In the genomic region with DNA sequence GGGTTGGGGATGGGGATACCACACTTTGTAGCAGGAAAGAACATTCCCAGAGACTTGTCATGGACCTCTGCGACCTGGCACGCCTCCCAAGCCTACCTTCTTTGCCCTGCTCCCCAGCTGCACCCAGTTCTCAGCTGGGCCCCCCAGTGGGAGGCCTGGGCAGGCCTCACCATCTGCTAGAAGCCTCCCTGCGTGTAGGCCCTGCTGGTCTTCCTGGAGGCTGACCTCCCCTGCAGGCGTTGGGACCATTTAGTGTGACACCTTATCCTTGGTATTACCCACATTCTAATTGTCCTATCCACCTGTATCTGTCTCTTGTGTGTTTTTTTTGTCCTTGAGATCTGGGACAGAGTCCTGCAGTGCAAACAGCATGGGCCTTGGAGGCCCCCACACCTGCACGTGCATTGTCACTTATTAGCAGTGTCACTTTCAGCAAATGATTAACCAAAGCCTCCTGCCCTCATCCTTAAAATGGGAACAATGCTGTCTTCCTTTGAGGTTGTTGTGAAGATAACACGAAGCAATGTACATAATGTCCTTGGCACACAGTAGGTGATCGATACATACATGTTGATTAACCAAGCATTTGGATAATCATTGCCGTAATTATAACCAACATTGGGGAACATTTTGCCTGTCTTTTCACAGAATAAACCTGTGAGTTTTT, we compare ENCODE assay signal across 1 cellular context.
TF ChIP-seq lines count a peak whose summit lies in the region.

No MANE protein-coding gene starts in this region.

TF ChIP-seq in HepG2, 621 proteins besides CTCF, POLR2A, EP300 and RAD21 (continued from another document and continues in another):
- TF ChIP-seq ZNF274 (CRISPR knock-in tag; IDR thresholded peaks at IDR 0.05) (no peak), KDM5A (IDR thresholded peaks at IDR 0.05; ENCODE audit: borderline replicate concordance, low read length) (no peak), ZMYM4 (CRISPR knock-in tag; IDR thresholded peaks at IDR 0.05) (peak; percentile 85), AGO2 (optimal IDR thresholded peaks at IDR 0.05; ENCODE audit: low read depth, low read length) (no peak), ZSCAN29 (CRISPR knock-in tag; conservative IDR thresholded peaks at IDR 0.05) (peak; percentile 88; the same call in 1 of the 2 replicates), ZNF496 (CRISPR knock-in tag; IDR thresholded peaks at IDR 0.05; ENCODE audit: insufficient replicate concordance) (no peak), HNF4A (CRISPR knock-in tag; IDR thresholded peaks at IDR 0.05) (peak; percentile 94), ZNF256 (CRISPR knock-in tag; conservative IDR thresholded peaks at IDR 0.05) (no peak), ADNP (CRISPR knock-in tag; IDR thresholded peaks at IDR 0.05) (peak; percentile 11; the same call in 1 of the 2 replicates), ZBTB21 (CRISPR knock-in tag; IDR thresholded peaks at IDR 0.05) (no peak), EZH2 (conservative IDR thresholded peaks at IDR 0.05; ENCODE audit: low read depth, low read length) (no peak), ZC3H4 (CRISPR knock-in tag; IDR thresholded peaks at IDR 0.05; ENCODE audit: borderline replicate concordance) (no peak), ZNF451 (CRISPR knock-in tag; IDR thresholded peaks at IDR 0.05) (no peak), ZNF879 (CRISPR knock-in tag; IDR thresholded peaks at IDR 0.05) (no peak), HNRNPLL (IDR thresholded peaks at IDR 0.05; ENCODE audit: low read depth, low read length, poor library complexity, severe bottlenecking) (no peak), ZNF672 (CRISPR knock-in tag; IDR thresholded peaks at IDR 0.05) (no peak), ZNF605 (CRISPR knock-in tag; IDR thresholded peaks at IDR 0.05) (peak; percentile 76; the same call in 1 of the 2 replicates), SNAI1 (CRISPR knock-in tag; IDR thresholded peaks at IDR 0.05; ENCODE audit: borderline replicate concordance) (no peak; the same call in 1 of the 2 replicates)
- TF ChIP-seq, protein P1, sequence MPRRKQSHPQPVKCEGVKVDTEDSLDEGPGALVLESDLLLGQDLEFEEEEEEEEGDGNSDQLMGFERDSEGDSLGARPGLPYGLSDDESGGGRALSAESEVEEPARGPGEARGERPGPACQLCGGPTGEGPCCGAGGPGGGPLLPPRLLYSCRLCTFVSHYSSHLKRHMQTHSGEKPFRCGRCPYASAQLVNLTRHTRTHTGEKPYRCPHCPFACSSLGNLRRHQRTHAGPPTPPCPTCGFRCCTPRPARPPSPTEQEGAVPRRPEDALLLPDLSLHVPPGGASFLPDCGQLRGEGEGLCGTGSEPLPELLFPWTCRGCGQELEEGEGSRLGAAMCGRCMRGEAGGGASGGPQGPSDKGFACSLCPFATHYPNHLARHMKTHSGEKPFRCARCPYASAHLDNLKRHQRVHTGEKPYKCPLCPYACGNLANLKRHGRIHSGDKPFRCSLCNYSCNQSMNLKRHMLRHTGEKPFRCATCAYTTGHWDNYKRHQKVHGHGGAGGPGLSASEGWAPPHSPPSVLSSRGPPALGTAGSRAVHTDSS (CRISPR knock-in tag; conservative IDR thresholded peaks at IDR 0.05): no peak
- TF ChIP-seq, protein P2, sequence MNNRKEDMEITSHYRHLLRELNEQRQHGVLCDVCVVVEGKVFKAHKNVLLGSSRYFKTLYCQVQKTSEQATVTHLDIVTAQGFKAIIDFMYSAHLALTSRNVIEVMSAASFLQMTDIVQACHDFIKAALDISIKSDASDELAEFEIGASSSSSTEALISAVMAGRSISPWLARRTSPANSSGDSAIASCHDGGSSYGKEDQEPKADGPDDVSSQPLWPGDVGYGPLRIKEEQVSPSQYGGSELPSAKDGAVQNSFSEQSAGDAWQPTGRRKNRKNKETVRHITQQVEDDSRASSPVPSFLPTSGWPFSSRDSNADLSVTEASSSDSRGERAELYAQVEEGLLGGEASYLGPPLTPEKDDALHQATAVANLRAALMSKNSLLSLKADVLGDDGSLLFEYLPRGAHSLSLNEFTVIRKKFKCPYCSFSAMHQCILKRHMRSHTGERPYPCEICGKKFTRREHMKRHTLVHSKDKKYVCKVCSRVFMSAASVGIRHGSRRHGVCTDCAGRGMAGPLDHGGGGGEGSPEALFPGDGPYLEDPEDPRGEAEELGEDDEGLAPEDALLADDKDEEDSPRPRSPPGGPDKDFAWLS (CRISPR knock-in tag; IDR thresholded peaks at IDR 0.05; ENCODE audit: borderline replicate concordance): no peak
- TF ChIP-seq, protein P3, sequence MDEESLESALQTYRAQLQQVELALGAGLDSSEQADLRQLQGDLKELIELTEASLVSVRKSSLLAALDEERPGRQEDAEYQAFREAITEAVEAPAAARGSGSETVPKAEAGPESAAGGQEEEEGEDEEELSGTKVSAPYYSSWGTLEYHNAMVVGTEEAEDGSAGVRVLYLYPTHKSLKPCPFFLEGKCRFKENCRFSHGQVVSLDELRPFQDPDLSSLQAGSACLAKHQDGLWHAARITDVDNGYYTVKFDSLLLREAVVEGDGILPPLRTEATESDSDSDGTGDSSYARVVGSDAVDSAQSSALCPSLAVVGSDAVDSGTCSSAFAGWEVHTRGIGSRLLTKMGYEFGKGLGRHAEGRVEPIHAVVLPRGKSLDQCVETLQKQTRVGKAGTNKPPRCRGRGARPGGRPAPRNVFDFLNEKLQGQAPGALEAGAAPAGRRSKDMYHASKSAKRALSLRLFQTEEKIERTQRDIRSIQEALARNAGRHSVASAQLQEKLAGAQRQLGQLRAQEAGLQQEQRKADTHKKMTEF (CRISPR knock-in tag; IDR thresholded peaks at IDR 0.05): 0 out of 2 replicates have a peak, but pooled peaks have one; percentile 26
- TF ChIP-seq, protein P4, sequence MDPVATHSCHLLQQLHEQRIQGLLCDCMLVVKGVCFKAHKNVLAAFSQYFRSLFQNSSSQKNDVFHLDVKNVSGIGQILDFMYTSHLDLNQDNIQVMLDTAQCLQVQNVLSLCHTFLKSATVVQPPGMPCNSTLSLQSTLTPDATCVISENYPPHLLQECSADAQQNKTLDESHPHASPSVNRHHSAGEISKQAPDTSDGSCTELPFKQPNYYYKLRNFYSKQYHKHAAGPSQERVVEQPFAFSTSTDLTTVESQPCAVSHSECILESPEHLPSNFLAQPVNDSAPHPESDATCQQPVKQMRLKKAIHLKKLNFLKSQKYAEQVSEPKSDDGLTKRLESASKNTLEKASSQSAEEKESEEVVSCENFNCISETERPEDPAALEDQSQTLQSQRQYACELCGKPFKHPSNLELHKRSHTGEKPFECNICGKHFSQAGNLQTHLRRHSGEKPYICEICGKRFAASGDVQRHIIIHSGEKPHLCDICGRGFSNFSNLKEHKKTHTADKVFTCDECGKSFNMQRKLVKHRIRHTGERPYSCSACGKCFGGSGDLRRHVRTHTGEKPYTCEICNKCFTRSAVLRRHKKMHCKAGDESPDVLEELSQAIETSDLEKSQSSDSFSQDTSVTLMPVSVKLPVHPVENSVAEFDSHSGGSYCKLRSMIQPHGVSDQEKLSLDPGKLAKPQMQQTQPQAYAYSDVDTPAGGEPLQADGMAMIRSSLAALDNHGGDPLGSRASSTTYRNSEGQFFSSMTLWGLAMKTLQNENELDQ (CRISPR knock-in tag; IDR thresholded peaks at IDR 0.05; ENCODE audit: borderline replicate concordance): no peak
- TF ChIP-seq, protein P5, sequence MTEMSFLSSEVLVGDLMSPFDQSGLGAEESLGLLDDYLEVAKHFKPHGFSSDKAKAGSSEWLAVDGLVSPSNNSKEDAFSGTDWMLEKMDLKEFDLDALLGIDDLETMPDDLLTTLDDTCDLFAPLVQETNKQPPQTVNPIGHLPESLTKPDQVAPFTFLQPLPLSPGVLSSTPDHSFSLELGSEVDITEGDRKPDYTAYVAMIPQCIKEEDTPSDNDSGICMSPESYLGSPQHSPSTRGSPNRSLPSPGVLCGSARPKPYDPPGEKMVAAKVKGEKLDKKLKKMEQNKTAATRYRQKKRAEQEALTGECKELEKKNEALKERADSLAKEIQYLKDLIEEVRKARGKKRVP (CRISPR knock-in tag; IDR thresholded peaks at IDR 0.05): 0 out of 4 replicates have a peak, but pooled peaks of 1 of the 2 experiments have one; percentile 41
- TF ChIP-seq, protein P6, sequence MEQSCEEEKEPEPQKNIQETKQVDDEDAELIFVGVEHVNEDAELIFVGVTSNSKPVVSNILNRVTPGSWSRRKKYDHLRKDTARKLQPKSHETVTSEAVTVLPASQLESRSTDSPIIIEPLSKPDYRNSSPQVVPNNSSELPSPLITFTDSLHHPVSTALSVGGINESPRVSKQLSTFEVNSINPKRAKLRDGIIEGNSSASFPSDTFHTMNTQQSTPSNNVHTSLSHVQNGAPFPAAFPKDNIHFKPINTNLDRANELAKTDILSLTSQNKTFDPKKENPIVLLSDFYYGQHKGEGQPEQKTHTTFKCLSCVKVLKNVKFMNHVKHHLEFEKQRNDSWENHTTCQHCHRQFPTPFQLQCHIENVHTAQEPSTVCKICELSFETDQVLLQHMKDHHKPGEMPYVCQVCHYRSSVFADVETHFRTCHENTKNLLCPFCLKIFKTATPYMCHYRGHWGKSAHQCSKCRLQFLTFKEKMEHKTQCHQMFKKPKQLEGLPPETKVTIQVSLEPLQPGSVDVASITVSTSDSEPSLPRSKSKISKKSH (CRISPR knock-in tag; IDR thresholded peaks at IDR 0.05; ENCODE audit: borderline replicate concordance): 0 out of 2 replicates have a peak, but pooled peaks have one; percentile 32
- TF ChIP-seq, protein P7, sequence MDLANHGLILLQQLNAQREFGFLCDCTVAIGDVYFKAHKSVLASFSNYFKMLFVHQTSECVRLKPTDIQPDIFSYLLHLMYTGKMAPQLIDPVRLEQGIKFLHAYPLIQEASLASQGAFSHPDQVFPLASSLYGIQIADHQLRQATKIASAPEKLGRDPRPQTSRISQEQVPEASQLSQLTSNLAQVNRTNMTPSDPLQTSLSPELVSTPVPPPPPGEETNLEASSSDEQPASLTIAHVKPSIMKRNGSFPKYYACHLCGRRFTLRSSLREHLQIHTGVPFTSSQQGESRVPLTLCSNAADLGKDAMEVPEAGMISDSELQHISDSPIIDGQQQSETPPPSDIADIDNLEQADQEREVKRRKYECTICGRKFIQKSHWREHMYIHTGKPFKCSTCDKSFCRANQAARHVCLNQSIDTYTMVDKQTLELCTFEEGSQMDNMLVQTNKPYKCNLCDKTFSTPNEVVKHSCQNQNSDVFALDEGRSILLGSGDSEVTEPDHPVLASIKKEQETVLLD (CRISPR knock-in tag; IDR thresholded peaks at IDR 0.05; ENCODE audit: low read depth): no peak
- TF ChIP-seq, protein P8, sequence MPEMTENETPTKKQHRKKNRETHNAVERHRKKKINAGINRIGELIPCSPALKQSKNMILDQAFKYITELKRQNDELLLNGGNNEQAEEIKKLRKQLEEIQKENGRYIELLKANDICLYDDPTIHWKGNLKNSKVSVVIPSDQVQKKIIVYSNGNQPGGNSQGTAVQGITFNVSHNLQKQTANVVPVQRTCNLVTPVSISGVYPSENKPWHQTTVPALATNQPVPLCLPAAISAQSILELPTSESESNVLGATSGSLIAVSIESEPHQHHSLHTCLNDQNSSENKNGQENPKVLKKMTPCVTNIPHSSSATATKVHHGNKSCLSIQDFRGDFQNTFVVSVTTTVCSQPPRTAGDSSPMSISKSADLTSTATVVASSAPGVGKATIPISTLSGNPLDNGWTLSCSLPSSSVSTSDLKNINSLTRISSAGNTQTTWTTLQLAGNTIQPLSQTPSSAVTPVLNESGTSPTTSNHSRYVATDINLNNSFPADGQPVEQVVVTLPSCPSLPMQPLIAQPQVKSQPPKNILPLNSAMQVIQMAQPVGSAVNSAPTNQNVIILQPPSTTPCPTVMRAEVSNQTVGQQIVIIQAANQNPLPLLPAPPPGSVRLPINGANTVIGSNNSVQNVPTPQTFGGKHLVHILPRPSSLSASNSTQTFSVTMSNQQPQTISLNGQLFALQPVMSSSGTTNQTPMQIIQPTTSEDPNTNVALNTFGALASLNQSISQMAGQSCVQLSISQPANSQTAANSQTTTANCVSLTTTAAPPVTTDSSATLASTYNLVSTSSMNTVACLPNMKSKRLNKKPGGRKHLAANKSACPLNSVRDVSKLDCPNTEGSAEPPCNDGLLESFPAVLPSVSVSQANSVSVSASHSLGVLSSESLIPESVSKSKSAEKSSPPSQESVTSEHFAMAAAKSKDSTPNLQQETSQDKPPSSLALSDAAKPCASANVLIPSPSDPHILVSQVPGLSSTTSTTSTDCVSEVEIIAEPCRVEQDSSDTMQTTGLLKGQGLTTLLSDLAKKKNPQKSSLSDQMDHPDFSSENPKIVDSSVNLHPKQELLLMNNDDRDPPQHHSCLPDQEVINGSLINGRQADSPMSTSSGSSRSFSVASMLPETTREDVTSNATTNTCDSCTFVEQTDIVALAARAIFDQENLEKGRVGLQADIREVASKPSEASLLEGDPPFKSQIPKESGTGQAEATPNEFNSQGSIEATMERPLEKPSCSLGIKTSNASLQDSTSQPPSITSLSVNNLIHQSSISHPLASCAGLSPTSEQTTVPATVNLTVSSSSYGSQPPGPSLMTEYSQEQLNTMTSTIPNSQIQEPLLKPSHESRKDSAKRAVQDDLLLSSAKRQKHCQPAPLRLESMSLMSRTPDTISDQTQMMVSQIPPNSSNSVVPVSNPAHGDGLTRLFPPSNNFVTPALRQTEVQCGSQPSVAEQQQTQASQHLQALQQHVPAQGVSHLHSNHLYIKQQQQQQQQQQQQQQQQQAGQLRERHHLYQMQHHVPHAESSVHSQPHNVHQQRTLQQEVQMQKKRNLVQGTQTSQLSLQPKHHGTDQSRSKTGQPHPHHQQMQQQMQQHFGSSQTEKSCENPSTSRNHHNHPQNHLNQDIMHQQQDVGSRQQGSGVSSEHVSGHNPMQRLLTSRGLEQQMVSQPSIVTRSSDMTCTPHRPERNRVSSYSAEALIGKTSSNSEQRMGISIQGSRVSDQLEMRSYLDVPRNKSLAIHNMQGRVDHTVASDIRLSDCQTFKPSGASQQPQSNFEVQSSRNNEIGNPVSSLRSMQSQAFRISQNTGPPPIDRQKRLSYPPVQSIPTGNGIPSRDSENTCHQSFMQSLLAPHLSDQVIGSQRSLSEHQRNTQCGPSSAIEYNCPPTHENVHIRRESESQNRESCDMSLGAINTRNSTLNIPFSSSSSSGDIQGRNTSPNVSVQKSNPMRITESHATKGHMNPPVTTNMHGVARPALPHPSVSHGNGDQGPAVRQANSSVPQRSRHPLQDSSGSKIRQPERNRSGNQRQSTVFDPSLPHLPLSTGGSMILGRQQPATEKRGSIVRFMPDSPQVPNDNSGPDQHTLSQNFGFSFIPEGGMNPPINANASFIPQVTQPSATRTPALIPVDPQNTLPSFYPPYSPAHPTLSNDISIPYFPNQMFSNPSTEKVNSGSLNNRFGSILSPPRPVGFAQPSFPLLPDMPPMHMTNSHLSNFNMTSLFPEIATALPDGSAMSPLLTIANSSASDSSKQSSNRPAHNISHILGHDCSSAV (CRISPR knock-in tag; IDR thresholded peaks at IDR 0.05; ENCODE audit: borderline replicate concordance): no peak
- TF ChIP-seq, protein P9, sequence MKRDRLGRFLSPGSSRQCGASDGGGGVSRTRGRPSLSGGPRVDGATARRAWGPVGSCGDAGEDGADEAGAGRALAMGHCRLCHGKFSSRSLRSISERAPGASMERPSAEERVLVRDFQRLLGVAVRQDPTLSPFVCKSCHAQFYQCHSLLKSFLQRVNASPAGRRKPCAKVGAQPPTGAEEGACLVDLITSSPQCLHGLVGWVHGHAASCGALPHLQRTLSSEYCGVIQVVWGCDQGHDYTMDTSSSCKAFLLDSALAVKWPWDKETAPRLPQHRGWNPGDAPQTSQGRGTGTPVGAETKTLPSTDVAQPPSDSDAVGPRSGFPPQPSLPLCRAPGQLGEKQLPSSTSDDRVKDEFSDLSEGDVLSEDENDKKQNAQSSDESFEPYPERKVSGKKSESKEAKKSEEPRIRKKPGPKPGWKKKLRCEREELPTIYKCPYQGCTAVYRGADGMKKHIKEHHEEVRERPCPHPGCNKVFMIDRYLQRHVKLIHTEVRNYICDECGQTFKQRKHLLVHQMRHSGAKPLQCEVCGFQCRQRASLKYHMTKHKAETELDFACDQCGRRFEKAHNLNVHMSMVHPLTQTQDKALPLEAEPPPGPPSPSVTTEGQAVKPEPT (CRISPR knock-in tag; IDR thresholded peaks at IDR 0.05; ENCODE audit: low read depth): no peak
